In genomic region chr13:106499905-106500304, GRCh38 we compare ENCODE assay signal across 10 cellular contexts. TPM values are rescaled to one million over a fixed set of nuclear protein-coding genes. Genes with fewer than 3 reads are reported as not detected.
A peak's percentile ranks its signal among the peaks of the same experiment; 100 is the strongest.
DNase-seq lines count a peak whose midpoint lies in the region; ATAC-seq and TF ChIP-seq lines count a peak whose summit lies in the region.
"Had no signal": no experiment of that assay in that cellular context is flagged by ENCODE, and none has a peak within 500 bp of the region (broad histone marks: within the 10 kb centered on the region; RNA-seq: fewer than 3 reads in every experiment).

No MANE protein-coding gene starts in this region.

- no peak overlapping the region for H3K4me3 Mint-ChIP-seq in nephron
- H3K4me3 Mint-ChIP-seq: activated naive CD4-positive, alpha-beta T cell treated with anti-CD3 and anti-CD28 coated beads, Interleukin-2, amount 50 U/mL, for 24 hours had no signal

- H3K27me3 Mint-ChIP-seq in nephron (ENCODE audit: low read depth), result no peaks in the 10 kb centered on the region

- no peaks in the 10 kb centered on the region for H3K9me3 Mint-ChIP-seq in nephron
- H3K9me3 Mint-ChIP-seq: activated naive CD4-positive, alpha-beta T cell treated with anti-CD3 and anti-CD28 coated beads, Interleukin-2, amount 50 U/mL, for 24 hours had no signal

- peak overlapping the region in 2 of 3 experiments; percentile 13 to 31 for H3K27ac Mint-ChIP-seq in nephron
- H3K27ac Mint-ChIP-seq: activated naive CD4-positive, alpha-beta T cell treated with anti-CD3 and anti-CD28 coated beads, Interleukin-2, amount 50 U/mL, for 24 hours had no signal

- H3K36me3 Mint-ChIP-seq in nephron (ENCODE audit: low read depth), result peaks cover 55% of the 10 kb centered on the region
- H3K36me3 Mint-ChIP-seq: activated naive CD4-positive, alpha-beta T cell treated with anti-CD3 and anti-CD28 coated beads, Interleukin-2, amount 50 U/mL, for 24 hours had no signal

- ATAC-seq in GM19025 (IDR thresholded peaks at IDR 0.05; ENCODE audit: low read depth, unreplicated experiment) (peak; percentile 71), HG03135 (IDR thresholded peaks at IDR 0.05; ENCODE audit: unreplicated experiment) (peak; percentile 51)

- DNase-seq in SKM-1 (lab: John Stamatoyannopoulos, UW; ENCODE audit: unreplicated experiment) (peak; percentile 61), UCSD-AML1 (lab: John Stamatoyannopoulos, UW; ENCODE audit: unreplicated experiment) (no peak), cerebellum (ENCODE audit: low spot score) (no peak), activated T-cell treated with anti-CD3 and anti-CD28 coated beads for 4 hours (no peak), NAMALWA (ENCODE audit: low spot score) (no peak)
- DNase-seq: NCI-H748 treated with DMSO at 0.1 percent for 48 hours had no signal

- no peak for TF ChIP-seq CTCF in nephron (IDR thresholded peaks at IDR 0.05; ENCODE audit: unreplicated experiment in 3 of 3)

- peaks cover 42% of the 10 kb centered on the region for H3K4me1 Mint-ChIP-seq in nephron
- H3K4me1 Mint-ChIP-seq: activated naive CD4-positive, alpha-beta T cell treated with anti-CD3 and anti-CD28 coated beads, Interleukin-2, amount 50 U/mL, for 24 hours had no signal

RNA-seq across cellular contexts. Expression of gene EFNB2, which starts 35.6 kb away (rescaled TPM):
- total RNA-seq in cerebellum, result 26.0 TPM
